1 cellular context compared by ENCODE assay signal in genomic region chr19:41921280-41922219, GRCh38.
TF ChIP-seq lines count a peak whose summit lies in the region.

No MANE protein-coding gene starts in this region.

TF ChIP-seq in K562, 482 proteins besides CTCF, POLR2A, EP300 and RAD21:
- no peak for TF ChIP-seq GTF2E2 (tag; IDR thresholded peaks at IDR 0.05)
- 0 out of 4 replicates have a peak, but pooled peaks of 1 of the 2 experiments have one; percentile 3 for TF ChIP-seq KDM1A (IDR thresholded peaks at IDR 0.05)
